ENCODE assay signal across 9 cellular contexts in genomic region chr17:795276-795675, GRCh38. TPM values are rescaled to one million over a fixed set of nuclear protein-coding genes. Genes with fewer than 3 reads are reported as not detected.
A peak's percentile ranks its signal among the peaks of the same experiment; 100 is the strongest.
DNase-seq lines count a peak whose midpoint lies in the region; ATAC-seq and TF ChIP-seq lines count a peak whose summit lies in the region.
"Had no signal": no experiment of that assay in that cellular context is flagged by ENCODE, and none has a peak within 500 bp of the region (broad histone marks: within the 10 kb centered on the region; RNA-seq: fewer than 3 reads in every experiment).

No MANE protein-coding gene starts in this region.

- H3K4me3 Mint-ChIP-seq in endodermal cell: no peak overlapping the region

- no peak overlapping the region for H3K9ac ChIP-seq in endodermal cell (ENCODE audit: extremely low read depth, low read length, poor library complexity, severe bottlenecking)
- H3K9ac ChIP-seq in mucosa of stomach (ENCODE audit: low read length): peak overlapping the region; percentile 50

- no peak overlapping the region for H3K27ac ChIP-seq in endodermal cell (ENCODE audit: low read depth, low read length)
- H3K27ac ChIP-seq in thoracic aorta: no peak overlapping the region
- H3K27ac ChIP-seq: cardiac muscle cell had no signal

- TF ChIP-seq CTCF in LNCaP clone FGC (IDR thresholded peaks at IDR 0.05; ENCODE audit: control insufficient read depth, extremely low read depth, insufficient read depth) (no peak), endodermal cell (conservative IDR thresholded peaks at IDR 0.05) (no peak), thoracic aorta (IDR thresholded peaks at IDR 0.05) (no peak)

- H3K27ac Mint-ChIP-seq in endodermal cell: peak overlapping the region; percentile 76

- 94 to 96% methylated on average over 5 to 14 of the region's 14 CpGs for WGBS in endodermal cell (ENCODE audit: insufficient coverage in 1 of 2, insufficient read length in 1 of 2), 2 experiments

- peaks cover 59% of the 10 kb centered on the region for H3K36me3 Mint-ChIP-seq in endodermal cell (ENCODE audit: low read depth)

- H3K9me3 ChIP-seq in endodermal cell (ENCODE audit: control insufficient read depth, low read length) (no peaks in the 10 kb centered on the region), mucosa of stomach (ENCODE audit: control insufficient read depth, low read length) (no peaks in the 10 kb centered on the region), thoracic aorta (no peaks in the 10 kb centered on the region)

- no peaks in the 10 kb centered on the region for H3K4me1 ChIP-seq in endodermal cell (ENCODE audit: control insufficient read depth, insufficient read depth, low read length)
- H3K4me1 ChIP-seq in mucosa of stomach (ENCODE audit: control insufficient read depth, insufficient read depth, low read length): peaks cover 5% of the 10 kb centered on the region
- peaks cover 0 to 4% of the 10 kb centered on the region in 2 donors for H3K4me1 ChIP-seq in thoracic aorta (ENCODE audit: control insufficient read depth in 1 of 2, low read depth in 2 of 2)

- no peak for ATAC-seq in thoracic aorta (ENCODE audit: insufficient number of reproducible peaks, low FRiP score, low read depth)

- H3K4me1 Mint-ChIP-seq in endodermal cell: peaks cover 15% of the 10 kb centered on the region

- H3K27me3 Mint-ChIP-seq in endodermal cell (ENCODE audit: insufficient read depth): no peaks in the 10 kb centered on the region

- H3K4me3 ChIP-seq in LNCaP clone FGC (ENCODE audit: low read depth, low read length): peak overlapping the region; percentile 23
- H3K4me3 ChIP-seq in endodermal cell (ENCODE audit: low read length): no peak overlapping the region
- H3K4me3 ChIP-seq in mucosa of stomach (ENCODE audit: low read length): no peak overlapping the region
- peak overlapping the region; percentile 63 for H3K4me3 ChIP-seq in thoracic aorta
- H3K4me3 ChIP-seq: cardiac muscle cell had no signal

- H3K27me3 ChIP-seq in endodermal cell (ENCODE audit: control insufficient read depth, insufficient read depth, low read length, poor library complexity, severe bottlenecking): no peaks in the 10 kb centered on the region
- H3K27me3 ChIP-seq in mucosa of stomach (ENCODE audit: control insufficient read depth, insufficient read depth, low read length): no peaks in the 10 kb centered on the region
- no peaks in the 10 kb centered on the region for H3K27me3 ChIP-seq in thoracic aorta (replicated peaks; ENCODE audit: insufficient read depth)
- H3K27me3 ChIP-seq: cardiac muscle cell had no signal

- DNase-seq in LNCaP clone FGC (ENCODE audit: low read depth) (no peak), endodermal cell (no peak), thoracic aorta (ENCODE audit: low spot score) (no peak), NCI-H2171 treated with DMSO at 0.1 percent for 48 hours (lab: John Stamatoyannopoulos, UW) (no peak), iPS-NIHi7 (ENCODE audit: extremely low spot score) (no peak), dermis blood vessel endothelial cell (no peak), NCI-H1694 (lab: John Stamatoyannopoulos, UW) (no peak)

- no peaks in the 10 kb centered on the region for H3K9me3 Mint-ChIP-seq in endodermal cell

- H3K36me3 ChIP-seq in endodermal cell (ENCODE audit: control insufficient read depth, insufficient read depth, low read length) (peaks cover 70% of the 10 kb centered on the region), mucosa of stomach (ENCODE audit: control insufficient read depth, insufficient read depth, low read length) (no peaks in the 10 kb centered on the region), thoracic aorta (peaks cover 8% of the 10 kb centered on the region)

RNA-seq across cellular contexts. Expression of gene MRM3, which starts 13.1 kb away (rescaled TPM):
- total RNA-seq in endodermal cell (10 to 100 TPM; 14.0 to 18.7 TPM), thoracic aorta (10 to 100 TPM in 1 of 2 donors, 1 to 10 TPM in 1; 5.7 to 10.5 TPM), dermis blood vessel endothelial cell (20.1 and 24.4 TPM in 2 replicates)
- 10.1 TPM for polyA plus RNA-seq in endodermal cell (2013, experiment 1 of 2)
- polyA plus RNA-seq in endodermal cell (2013, experiment 2 of 2): 10.7 TPM

RNA-seq across cellular contexts. Expression of gene GLOD4, which starts 13.2 kb away (rescaled TPM):
- total RNA-seq in endodermal cell (10 to 100 TPM; 81.6 to 95.1 TPM), thoracic aorta (10 to 100 TPM; 28.7 to 47.4 TPM), dermis blood vessel endothelial cell (61.8 and 165 TPM in 2 replicates)
- polyA plus RNA-seq in endodermal cell (2013, experiment 1 of 2): 58.6 TPM
- polyA plus RNA-seq in endodermal cell (2013, experiment 2 of 2): 54.5 TPM

RNA-seq across cellular contexts. Expression of gene GEMIN4, which starts 43.2 kb away (rescaled TPM):
- total RNA-seq in endodermal cell: 10 to 100 TPM; 30.3 to 36.2 TPM
- polyA plus RNA-seq in endodermal cell (2013, experiment 1 of 2): 27.3 TPM
- polyA plus RNA-seq in endodermal cell (2013, experiment 2 of 2): 24.4 TPM
- 10 to 100 TPM; 15.4 to 19.6 TPM for total RNA-seq in thoracic aorta
- total RNA-seq in dermis blood vessel endothelial cell: 12.9 and 18.3 TPM in 2 replicates

Comparison
In these comparisons a context has a peak if more than half of its experiments do, and no peak if none do; other contexts are left out.
1. H3K4me3 ChIP-seq: peak in LNCaP clone FGC (single experiment) and thoracic aorta (single experiment); none in endodermal cell (single experiment) and mucosa of stomach (single experiment).